In the genomic region with DNA sequence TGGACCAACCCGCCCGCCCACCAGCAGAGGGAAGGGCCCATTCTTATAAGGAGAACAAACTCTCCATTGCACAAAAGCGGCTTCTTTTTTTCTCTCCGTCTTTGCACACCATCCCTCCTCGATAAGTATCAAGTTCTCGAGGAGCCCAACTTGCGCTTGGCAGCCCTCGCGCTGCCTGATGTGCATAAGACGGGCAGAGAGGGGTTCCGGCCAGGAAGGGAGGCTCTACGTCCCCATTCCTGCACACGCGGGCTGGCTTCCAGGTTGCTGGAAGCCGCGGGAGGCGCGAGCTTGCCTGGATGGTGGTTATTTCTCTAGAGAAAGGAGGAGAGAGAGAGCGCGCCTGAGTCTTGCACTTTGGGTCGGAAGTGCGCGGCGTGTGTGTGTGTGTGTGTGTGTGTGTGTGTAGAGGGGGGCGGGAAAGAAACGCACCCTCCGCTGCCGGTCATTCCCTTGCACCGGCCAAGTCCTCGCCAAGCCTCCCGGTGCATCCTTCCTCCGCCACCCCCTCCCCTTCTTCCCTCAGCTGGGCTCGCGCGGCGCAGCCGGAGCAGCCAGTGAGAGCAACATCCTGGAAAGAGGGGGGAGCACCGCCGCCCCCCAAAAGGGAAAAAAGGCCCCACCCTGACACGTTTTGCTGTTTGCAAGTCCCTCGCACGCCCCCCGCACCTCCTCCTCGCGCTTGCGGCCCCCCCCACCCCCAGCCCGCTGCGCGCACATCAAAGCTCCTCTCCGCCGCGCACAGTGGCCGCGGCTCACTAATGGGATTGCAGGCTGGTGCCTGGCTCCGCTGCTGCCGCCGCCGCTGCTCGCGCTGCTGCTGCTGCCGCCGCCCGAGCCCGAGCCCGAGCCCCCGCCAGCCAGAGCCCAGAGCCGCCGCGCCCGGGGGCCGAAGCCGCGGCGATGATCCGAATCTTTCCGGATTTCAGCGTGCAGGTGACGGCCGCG, we compare ENCODE assay signal across 1 cellular context.
TF ChIP-seq lines count a peak whose summit lies in the region.

No MANE protein-coding gene starts in this region.

TF ChIP-seq in HepG2, 621 proteins besides CTCF, POLR2A, EP300 and RAD21 (continued from another document):
- TF ChIP-seq ZNF768 (CRISPR knock-in tag; IDR thresholded peaks at IDR 0.05) (peak; percentile 29; the same call in 1 of the 2 replicates), CHCHD3 (CRISPR knock-in tag; IDR thresholded peaks at IDR 0.05) (0 out of 2 replicates have a peak, but pooled peaks have one; percentile 37), PCBP1 (IDR thresholded peaks at IDR 0.05; ENCODE audit: borderline replicate concordance, low read depth, low read length) (0 out of 2 replicates have a peak, but pooled peaks have one; percentile 69), EZH2 (conservative IDR thresholded peaks at IDR 0.05; ENCODE audit: low read depth, low read length) (0 out of 2 replicates have a peak, but pooled peaks have one; percentile 85), MAFG (CRISPR knock-in tag; IDR thresholded peaks at IDR 0.05) (no peak)
- TF ChIP-seq, protein P1, sequence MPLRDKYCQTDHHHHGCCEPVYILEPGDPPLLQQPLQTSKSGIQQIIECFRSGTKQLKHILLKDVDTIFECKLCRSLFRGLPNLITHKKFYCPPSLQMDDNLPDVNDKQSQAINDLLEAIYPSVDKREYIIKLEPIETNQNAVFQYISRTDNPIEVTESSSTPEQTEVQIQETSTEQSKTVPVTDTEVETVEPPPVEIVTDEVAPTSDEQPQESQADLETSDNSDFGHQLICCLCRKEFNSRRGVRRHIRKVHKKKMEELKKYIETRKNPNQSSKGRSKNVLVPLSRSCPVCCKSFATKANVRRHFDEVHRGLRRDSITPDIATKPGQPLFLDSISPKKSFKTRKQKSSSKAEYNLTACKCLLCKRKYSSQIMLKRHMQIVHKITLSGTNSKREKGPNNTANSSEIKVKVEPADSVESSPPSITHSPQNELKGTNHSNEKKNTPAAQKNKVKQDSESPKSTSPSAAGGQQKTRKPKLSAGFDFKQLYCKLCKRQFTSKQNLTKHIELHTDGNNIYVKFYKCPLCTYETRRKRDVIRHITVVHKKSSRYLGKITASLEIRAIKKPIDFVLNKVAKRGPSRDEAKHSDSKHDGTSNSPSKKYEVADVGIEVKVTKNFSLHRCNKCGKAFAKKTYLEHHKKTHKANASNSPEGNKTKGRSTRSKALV (CRISPR knock-in tag; IDR thresholded peaks at IDR 0.05), result peak; percentile 50; the same call in 1 of the 2 replicates
